2 cellular contexts compared by ENCODE assay signal in the genomic region with DNA sequence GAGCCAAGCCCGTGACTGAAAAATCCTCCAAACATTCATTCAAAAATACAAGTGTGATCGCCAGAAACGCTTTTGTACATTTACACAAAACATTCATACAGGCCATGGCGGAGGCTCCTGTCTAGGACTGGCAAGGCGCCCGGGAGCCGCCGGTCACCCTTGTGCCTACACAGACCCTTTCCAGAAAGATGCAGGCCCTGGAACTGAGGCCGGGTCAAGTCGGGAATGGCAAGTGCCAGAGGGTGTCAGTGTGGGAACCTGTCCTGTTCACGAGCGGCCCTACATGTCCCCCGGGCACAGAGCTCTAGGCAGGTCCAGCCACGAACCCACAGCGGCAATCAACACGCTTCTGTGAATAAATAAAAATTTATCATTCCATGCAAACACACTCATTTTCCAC. TPM values are rescaled to one million over a fixed set of nuclear protein-coding genes. Genes with fewer than 3 reads are reported as not detected.
"Had no signal": no experiment of that assay in that cellular context is flagged by ENCODE, and none has a peak within 500 bp of the region (broad histone marks: within the 10 kb centered on the region; RNA-seq: fewer than 3 reads in every experiment).

No MANE protein-coding gene starts in this region.

RNA-seq across cellular contexts. Expression of a gene that starts 36.1 kb away (rescaled TPM):
- total RNA-seq: M059J had no signal
- polyA plus RNA-seq: IgD-negative memory B cell had no signal
